ENCODE assay signal across 28 cellular contexts in genomic region chr13:109415057-109415456, GRCh38.
"Had no signal": no experiment of that assay in that cellular context is flagged by ENCODE, and none has a peak within 500 bp of the region (broad histone marks: within the 10 kb centered on the region; RNA-seq: fewer than 3 reads in every experiment).

No MANE protein-coding gene starts in this region.

- H3K4me3 ChIP-seq: adrenal gland, breast epithelium, cardiac muscle cell, coronary artery, dorsolateral prefrontal cortex, gastroesophageal sphincter, heart right ventricle, hepatocyte had no signal

- H3K4me1 ChIP-seq: breast epithelium had no signal

- DNase-seq: activated B cell treated with CpG ODN at 0.5 μM for 24 hours; activated CD4-positive, alpha-beta T cell treated with anti-CD3 and anti-CD28 coated beads for 48 hours; activated CD4-positive, alpha-beta T cell treated with anti-CD3 and anti-CD28 coated beads, Interleukin-2, amount 50 U/mL, for 1 hour; activated CD4-positive, alpha-beta T cell treated with anti-CD3 and anti-CD28 coated beads, Interleukin-2, amount 50 U/mL, for 48 hours; activated CD8-positive, alpha-beta memory T cell treated with anti-CD3 and anti-CD28 coated beads for 24 hours; activated CD8-positive, alpha-beta T cell treated with anti-CD3 and anti-CD28 coated beads for 36 hours; activated effector memory CD4-positive, alpha-beta T cell treated with Interleukin-2 at 50 U/mL for 16 hours; activated gamma-delta T cell treated with Interleukin-2 at 50 U/mL for 16 hours; activated naive CD4-positive, alpha-beta T cell treated with anti-CD3 and anti-CD28 coated beads, Interleukin-2, amount 50 U/mL, for 16 hours; activated naive CD4-positive, alpha-beta T cell treated with Interleukin-2 at 50 U/mL for 16 hours; activated T-cell treated with anti-CD3 and anti-CD28 coated beads, Interleukin-2, amount 50 U/mL, for 4 hours; adrenal gland; amygdala; aorta; central memory CD4-positive, alpha-beta T cell; cerebellar nuclear complex; dorsolateral prefrontal cortex; effector memory CD4-positive, alpha-beta T cell; endodermal cell; foreskin melanocyte; heart right ventricle; T-helper 9 cell; WERI-Rb-1 had no signal

- H3K27me3 ChIP-seq: adrenal gland, breast epithelium, cardiac muscle cell, dorsolateral prefrontal cortex, gastroesophageal sphincter, heart right ventricle, hepatocyte had no signal

- H3K27ac ChIP-seq: adrenal gland, breast epithelium, cardiac muscle cell, coronary artery, dorsolateral prefrontal cortex, gastroesophageal sphincter, heart right ventricle, hepatocyte, WERI-Rb-1 had no signal

- H3K36me3 ChIP-seq: adrenal gland, breast epithelium, cardiac muscle cell, gastroesophageal sphincter, heart right ventricle, WERI-Rb-1 had no signal

- H3K9me3 ChIP-seq: adrenal gland, breast epithelium, gastroesophageal sphincter, heart right ventricle had no signal
